8 cellular contexts compared by ENCODE assay signal in genomic region chr13:99981115-99982020, GRCh38. TPM values are rescaled to one million over a fixed set of nuclear protein-coding genes. Genes with fewer than 3 reads are reported as not detected.
DNase-seq lines count a peak whose midpoint lies in the region; ATAC-seq and TF ChIP-seq lines count a peak whose summit lies in the region.

Gene ZIC2, plus strand, starts transcription at chr13:99981784. Its CDS starts 281 bp downstream, at chr13:99982065.

- H3K9me3 Mint-ChIP-seq in activated naive CD4-positive, alpha-beta T cell treated with anti-CD3 and anti-CD28 coated beads for 36 hours = peaks cover 2% of the 10 kb centered on the region
- H3K9me3 Mint-ChIP-seq in activated naive CD8-positive, alpha-beta T cell treated with anti-CD3 and anti-CD28 coated beads, Interleukin-2, amount 50 U/mL, for 24 hours = peaks cover 7% of the 10 kb centered on the region

- H3K9me3 ChIP-seq in smooth muscle cell (replicated peaks; ENCODE audit: low read depth) = no peaks in the 10 kb centered on the region

- no peak within 1 kb of the TSS for H3K27ac ChIP-seq in smooth muscle cell (ENCODE audit: low read depth)

- peaks cover 67% of the 10 kb centered on the region for H3K27me3 Mint-ChIP-seq in activated naive CD4-positive, alpha-beta T cell treated with anti-CD3 and anti-CD28 coated beads for 36 hours (ENCODE audit: low read depth)
- H3K27me3 Mint-ChIP-seq in activated naive CD8-positive, alpha-beta T cell treated with anti-CD3 and anti-CD28 coated beads, Interleukin-2, amount 50 U/mL, for 24 hours = peaks cover 65% of the 10 kb centered on the region

- H3K79me2 ChIP-seq in smooth muscle cell (ENCODE audit: low read depth) = no peaks in the 10 kb centered on the region

- H3K4me1 Mint-ChIP-seq in activated naive CD4-positive, alpha-beta T cell treated with anti-CD3 and anti-CD28 coated beads for 36 hours (ENCODE audit: low read depth) = peaks cover 28% of the 10 kb centered on the region
- peaks cover 23% of the 10 kb centered on the region for H3K4me1 Mint-ChIP-seq in activated naive CD8-positive, alpha-beta T cell treated with anti-CD3 and anti-CD28 coated beads, Interleukin-2, amount 50 U/mL, for 24 hours

- no peak within 1 kb of the TSS for H3K9ac ChIP-seq in smooth muscle cell (ENCODE audit: low read depth)

- peak within 1 kb of the TSS; percentile 96 for H3K4me2 ChIP-seq in smooth muscle cell

- no peak for TF ChIP-seq CTCF in smooth muscle cell (IDR thresholded peaks at IDR 0.05; ENCODE audit: borderline replicate concordance, insufficient read depth, poor library complexity, severe bottlenecking)

- no peak for DNase-seq in activated naive CD4-positive, alpha-beta T cell treated with anti-CD3 and anti-CD28 coated beads for 36 hours
- DNase-seq in activated naive CD4-positive, alpha-beta T cell treated with Interleukin-2 at 50 U/mL for 16 hours = no peak
- DNase-seq in NCI-H2196 treated with DMSO at 0.1 percent for 48 hours (lab: John Stamatoyannopoulos, UW; ENCODE audit: unreplicated experiment) (peak; percentile 53), smooth muscle cell (lab: John Stamatoyannopoulos, UW; ENCODE audit: unreplicated experiment) (no peak)
- no peak for DNase-seq in activated naive CD8-positive, alpha-beta T cell treated with anti-CD3 and anti-CD28 coated beads, Interleukin-2, amount 50 U/mL, for 24 hours
- no peak for DNase-seq in effector CD4-positive, alpha-beta T cell
- no peak for DNase-seq in stimulated activated CD4-positive, alpha-beta T cell treated with anti-CD3 and anti-CD28 coated beads, Interleukin-4, amount 100 ng/mL, for 4 hours

- no peaks in the 10 kb centered on the region for H3F3A ChIP-seq in smooth muscle cell (ENCODE audit: low read depth)

- peaks cover 99% of the 10 kb centered on the region for H3K27me3 ChIP-seq in smooth muscle cell (ENCODE audit: low read depth)

- intact Hi-C loops in activated naive CD4-positive, alpha-beta T cell treated with anti-CD3 and anti-CD28 coated beads for 36 hours (cut with micrococcal nuclease) = loop anchor here (2.0 to 10.0 kb wide), 6 partner anchors 25 to 693 kb away; partner anchors contain the start of genes PCCA and TMTC4

- peaks cover 15% of the 10 kb centered on the region for H3K4me1 ChIP-seq in smooth muscle cell (ENCODE audit: low read depth)

- peak; percentile 26 for ATAC-seq in activated naive CD8-positive, alpha-beta T cell treated with anti-CD3 and anti-CD28 coated beads, Interleukin-2, amount 50 U/mL, for 24 hours

- WGBS in smooth muscle cell (ENCODE audit: low lambda C conversion rate) = 1% methylated on average over 68 of the region's 120 CpGs

- H2AFZ ChIP-seq in smooth muscle cell (ENCODE audit: low read depth) = no peak within 1 kb of the TSS

- H3K36me3 ChIP-seq in smooth muscle cell (ENCODE audit: low read depth) = no peaks in the 10 kb centered on the region

- no peak within 1 kb of the TSS for H3K27ac Mint-ChIP-seq in activated naive CD4-positive, alpha-beta T cell treated with anti-CD3 and anti-CD28 coated beads for 36 hours
- H3K27ac Mint-ChIP-seq in activated naive CD8-positive, alpha-beta T cell treated with anti-CD3 and anti-CD28 coated beads, Interleukin-2, amount 50 U/mL, for 24 hours = no peak within 1 kb of the TSS

- H4K20me1 ChIP-seq in smooth muscle cell (ENCODE audit: low read depth) = peaks cover 6% of the 10 kb centered on the region

- peaks cover 3% of the 10 kb centered on the region for H3K36me3 Mint-ChIP-seq in activated naive CD4-positive, alpha-beta T cell treated with anti-CD3 and anti-CD28 coated beads for 36 hours (ENCODE audit: low read depth)
- H3K36me3 Mint-ChIP-seq in activated naive CD8-positive, alpha-beta T cell treated with anti-CD3 and anti-CD28 coated beads, Interleukin-2, amount 50 U/mL, for 24 hours (ENCODE audit: low read depth) = peaks cover 12% of the 10 kb centered on the region

- H3K4me3 ChIP-seq in iPS-11a (ENCODE audit: low read depth, low read length) (peak within 1 kb of the TSS; percentile 83), smooth muscle cell (peak within 1 kb of the TSS; percentile 47)

- H3K4me3 Mint-ChIP-seq in activated naive CD4-positive, alpha-beta T cell treated with anti-CD3 and anti-CD28 coated beads for 36 hours = peak within 1 kb of the TSS; percentile 51
- H3K4me3 Mint-ChIP-seq in activated naive CD8-positive, alpha-beta T cell treated with anti-CD3 and anti-CD28 coated beads, Interleukin-2, amount 50 U/mL, for 24 hours = peak within 1 kb of the TSS; percentile 14

- CTCF ChIA-PET in activated naive CD4-positive, alpha-beta T cell treated with anti-CD3 and anti-CD28 coated beads for 36 hours (lab: Charles Lee) = interaction anchor here (0.6 kb wide), 1 partner anchor 702 kb away, joined by 5 read pairs; no protein-coding TSS in a partner anchor

RNA-seq across cellular contexts. Expression of gene ZIC2, which starts in this region (rescaled TPM):
- not detected for total RNA-seq in activated naive CD4-positive, alpha-beta T cell treated with anti-CD3 and anti-CD28 coated beads for 36 hours
- not detected in 2 replicates for total RNA-seq in smooth muscle cell
- not detected in 2 replicates for polyA plus RNA-seq in smooth muscle cell
